In the genomic region with DNA sequence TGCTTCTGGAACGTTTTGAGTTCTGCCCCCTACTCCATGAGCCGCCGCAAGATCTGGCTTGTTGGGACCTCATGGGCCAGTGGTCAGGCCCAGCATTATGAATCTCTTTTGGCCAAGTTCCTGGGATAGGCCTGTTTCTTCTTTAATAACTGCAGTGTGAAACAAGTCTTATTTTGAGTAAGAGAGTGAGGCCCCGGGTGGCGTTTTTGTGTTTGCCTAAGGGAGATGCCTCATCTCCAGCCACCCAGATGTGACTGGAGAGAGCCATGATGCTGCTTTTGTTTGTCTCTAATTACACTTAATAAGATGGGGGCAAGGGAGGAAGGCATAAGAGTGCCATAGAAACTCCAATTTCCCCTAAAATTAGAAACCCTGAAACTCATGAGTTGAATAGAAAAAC, we compare ENCODE assay signal across 15 cellular contexts. TPM values are rescaled to one million over a fixed set of nuclear protein-coding genes. Genes with fewer than 3 reads are reported as not detected.
DNase-seq lines count a peak whose midpoint lies in the region; ATAC-seq and TF ChIP-seq lines count a peak whose summit lies in the region.
"Had no signal": no experiment of that assay in that cellular context is flagged by ENCODE, and none has a peak within 500 bp of the region (broad histone marks: within the 10 kb centered on the region; RNA-seq: fewer than 3 reads in every experiment).

No MANE protein-coding gene starts in this region.

- DNase-seq in DMS53 (lab: John Stamatoyannopoulos, UW), result peak; percentile 73
- no peak for DNase-seq in DMS53 treated with DMSO at 0.1 percent for 48 hours (lab: John Stamatoyannopoulos, UW; ENCODE audit: unreplicated experiment)
- no peak for DNase-seq in hepatocyte (ENCODE audit: low spot score)
- DNase-seq in type B pancreatic cell (ENCODE audit: extremely low spot score, unreplicated experiment), result no peak
- DNase-seq in omental fat pad (ENCODE audit: low spot score), result no peak
- DNase-seq in NCI-H1092 treated with DMSO at 0.1 percent for 48 hours (lab: John Stamatoyannopoulos, UW), result no peak
- no peak for DNase-seq in activated CD8-positive, alpha-beta memory T cell treated with anti-CD3 and anti-CD28 coated beads, Interleukin-2, amount 50 U/mL, for 4 hours
- DNase-seq: activated CD4-positive, alpha-beta memory T cell treated with anti-CD3 and anti-CD28 coated beads for 36 hours; activated naive CD4-positive, alpha-beta T cell treated with anti-CD3 and anti-CD28 coated beads for 36 hours; cerebellar nuclear complex; DMS153; natural killer cell; T-cell had no signal

- H3K79me2 ChIP-seq in hepatocyte, result peaks cover 88% of the 10 kb centered on the region

- H3K4me1 Mint-ChIP-seq in type B pancreatic cell (ENCODE audit: unreplicated experiment), result peaks cover 63% of the 10 kb centered on the region
- H3K4me1 Mint-ChIP-seq: T-cell had no signal

- ATAC-seq in HG03342 (IDR thresholded peaks at IDR 0.05; ENCODE audit: unreplicated experiment), result peak; percentile 31
- no peak for ATAC-seq in omental fat pad (ENCODE audit: low FRiP score)
- ATAC-seq: natural killer cell, T-cell had no signal

- H3K9me2 ChIP-seq in hepatocyte (replicated peaks; ENCODE audit: insufficient read depth), result no peaks in the 10 kb centered on the region

- no peak overlapping the region for H3K4me3 ChIP-seq in hepatocyte

- no peaks in the 10 kb centered on the region for H3K27me3 ChIP-seq in hepatocyte

- H3K4me2 ChIP-seq in hepatocyte, result peak overlapping the region; percentile 73
- H3K4me2 ChIP-seq: KMS-11 had no signal

- no peaks in the 10 kb centered on the region for H3K9me3 ChIP-seq in hepatocyte (ENCODE audit: low read depth)

- peak overlapping the region; percentile 75 for H3K4me3 Mint-ChIP-seq in type B pancreatic cell
- H3K4me3 Mint-ChIP-seq: activated CD4-positive, alpha-beta memory T cell treated with anti-CD3 and anti-CD28 coated beads for 36 hours; activated naive CD4-positive, alpha-beta T cell treated with anti-CD3 and anti-CD28 coated beads for 36 hours; natural killer cell; T-cell had no signal

- H2AFZ ChIP-seq in hepatocyte, result no peak overlapping the region

- peaks cover 9% of the 10 kb centered on the region for H3K36me3 Mint-ChIP-seq in type B pancreatic cell
- H3K36me3 Mint-ChIP-seq: natural killer cell had no signal

- no peaks in the 10 kb centered on the region for H3K9me3 Mint-ChIP-seq in type B pancreatic cell
- H3K9me3 Mint-ChIP-seq: natural killer cell had no signal

- peaks cover 65% of the 10 kb centered on the region for H3K4me1 ChIP-seq in hepatocyte (ENCODE audit: insufficient read depth)

- no peaks in the 10 kb centered on the region for H4K20me1 ChIP-seq in hepatocyte (ENCODE audit: insufficient read depth, poor library complexity, severe bottlenecking)

- no peak for TF ChIP-seq CTCF in hepatocyte (IDR thresholded peaks at IDR 0.05; ENCODE audit: poor library complexity)
- no peak for TF ChIP-seq CTCF in type B pancreatic cell (conservative IDR thresholded peaks at IDR 0.05)
- no peak for TF ChIP-seq CTCF in omental fat pad (IDR thresholded peaks at IDR 0.05)

- no peaks in the 10 kb centered on the region for H3K36me3 ChIP-seq in hepatocyte (replicated peaks; ENCODE audit: insufficient read depth, low read depth)

- peak overlapping the region; percentile 96 for H3K27ac Mint-ChIP-seq in type B pancreatic cell
- H3K27ac Mint-ChIP-seq: activated CD4-positive, alpha-beta memory T cell treated with anti-CD3 and anti-CD28 coated beads for 36 hours; activated naive CD4-positive, alpha-beta T cell treated with anti-CD3 and anti-CD28 coated beads for 36 hours; natural killer cell; T-cell had no signal

- H3K27ac ChIP-seq in hepatocyte, result peak overlapping the region; percentile 98
- H3K27ac ChIP-seq: KMS-11 had no signal

- 53% methylated on average over 5 of the region's 5 CpGs for WGBS in hepatocyte (ENCODE audit: low lambda C conversion rate, missing lambda C conversion rate)

- peaks cover 3% of the 10 kb centered on the region for H3K27me3 Mint-ChIP-seq in type B pancreatic cell
- H3K27me3 Mint-ChIP-seq: activated CD4-positive, alpha-beta memory T cell treated with anti-CD3 and anti-CD28 coated beads for 36 hours; T-cell had no signal

RNA-seq across cellular contexts. Expression of gene KSR1, which starts 39.8 kb away (rescaled TPM):
- total RNA-seq in hepatocyte (19.9 and 32.6 TPM in 2 replicates), type B pancreatic cell (ENCODE audit: low replicate concordance) (57.8 and 74.0 TPM in 2 replicates), omental fat pad (10 to 100 TPM; 25.8 to 42.3 (median 33.9) TPM)
- 16.2 and 23.8 TPM in 2 replicates for polyA plus RNA-seq in hepatocyte
